In the genomic region with DNA sequence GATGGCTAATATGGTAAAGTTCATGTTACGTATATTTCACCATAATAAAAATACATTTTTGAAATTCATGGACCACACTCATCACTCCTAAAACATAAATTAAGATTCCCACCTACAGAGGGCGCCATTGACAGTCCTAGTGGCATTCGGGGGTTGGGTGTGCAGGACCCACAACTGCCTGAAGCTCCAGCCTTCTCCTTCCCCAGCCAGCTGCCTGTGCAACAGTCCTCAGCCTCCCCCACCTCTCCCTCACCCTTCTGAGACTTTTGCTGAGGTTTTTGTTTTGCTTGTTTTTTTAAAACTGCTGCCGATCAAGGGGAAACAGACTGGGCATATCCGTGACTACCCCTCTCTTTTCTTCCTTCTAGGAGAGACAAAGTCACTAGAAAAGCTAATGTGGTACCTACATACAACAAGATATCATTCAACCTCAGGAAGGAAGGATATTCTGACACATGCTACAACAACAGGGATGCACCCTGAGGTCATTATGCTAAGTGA, we compare ENCODE assay signal across 8 cellular contexts. TPM values are rescaled to one million over a fixed set of nuclear protein-coding genes. Genes with fewer than 3 reads are reported as not detected.
DNase-seq lines count a peak whose midpoint lies in the region; ATAC-seq and TF ChIP-seq lines count a peak whose summit lies in the region.

No MANE protein-coding gene starts in this region.

- in situ Hi-C loops in ACHN (cut with HindIII; ENCODE audit: low pct_ligation_motif_present, low pct_unique_long_range_greater_than_20kb, low sequenced_read_pairs) = no loop called here

- H3K27me3 Mint-ChIP-seq in mesothelial cell of epicardium (ENCODE audit: low read depth) = peaks cover 48% of the 10 kb centered on the region

- no peak overlapping the region for H3K27ac ChIP-seq in effector memory CD4-positive, alpha-beta T cell (ENCODE audit: insufficient read depth, low read length, poor library complexity, severe bottlenecking)

- H3K27ac Mint-ChIP-seq in mesothelial cell of epicardium = no peak overlapping the region

- H3K4me1 ChIP-seq in effector memory CD4-positive, alpha-beta T cell (ENCODE audit: control insufficient read depth, insufficient read depth, low read length, poor library complexity, severe bottlenecking) = no peaks in the 10 kb centered on the region

- H3K36me3 Mint-ChIP-seq in mesothelial cell of epicardium = no peaks in the 10 kb centered on the region

- no peaks in the 10 kb centered on the region for H3K36me3 ChIP-seq in effector memory CD4-positive, alpha-beta T cell (ENCODE audit: control insufficient read depth, insufficient read depth, low read length)

- H3K4me3 ChIP-seq in effector memory CD4-positive, alpha-beta T cell (ENCODE audit: insufficient read depth, low read depth, low read length, poor library complexity, severe bottlenecking) = no peak overlapping the region

- TF ChIP-seq CTCF in GM20000 (IDR thresholded peaks at IDR 0.05; ENCODE audit: extremely low read depth, missing control alignments) (peak; percentile 28), mesothelial cell of epicardium (IDR thresholded peaks at IDR 0.05; ENCODE audit: unreplicated experiment) (peak; percentile 59)

- H3K27me3 ChIP-seq in effector memory CD4-positive, alpha-beta T cell (replicated peaks; ENCODE audit: control insufficient read depth, insufficient read depth, low read length, poor library complexity, severe bottlenecking) = no peaks in the 10 kb centered on the region

- no peak overlapping the region for H3K4me3 Mint-ChIP-seq in mesothelial cell of epicardium

- no peaks in the 10 kb centered on the region for H3K9me3 ChIP-seq in effector memory CD4-positive, alpha-beta T cell (ENCODE audit: control insufficient read depth, low read length)

- DNase-seq in ACHN (peak; percentile 51), GM20000 (ENCODE audit: low spot score) (peak; percentile 63), NCI-H526 (lab: John Stamatoyannopoulos, UW) (peak; percentile 58 to 88), mesothelial cell of epicardium (ENCODE audit: low spot score in 2 of 2, unreplicated experiment in 2 of 2) (peak in 1 of 2 experiments; percentile 61), stromal cell of bone marrow (ENCODE audit: low read depth) (peak; percentile 57)
- DNase-seq in activated CD4-positive, alpha-beta T cell treated with anti-CD3 and anti-CD28 coated beads, Interleukin-2, amount 50 U/mL, for 48 hours = peak; percentile 47 to 66
- peak; percentile 8 to 39 (median 14) for DNase-seq in effector memory CD4-positive, alpha-beta T cell

- H3K9me3 Mint-ChIP-seq in mesothelial cell of epicardium = no peaks in the 10 kb centered on the region

- H3K4me1 Mint-ChIP-seq in mesothelial cell of epicardium = peaks cover 3% of the 10 kb centered on the region

- no peak for ATAC-seq in GM21737 (IDR thresholded peaks at IDR 0.05; ENCODE audit: unreplicated experiment)

RNA-seq across cellular contexts. Expression of a gene that starts 9.3 kb away (rescaled TPM):
- total RNA-seq in mesothelial cell of epicardium = 2.1 to 3.8 TPM (median 3.1 TPM) in 3 replicates

RNA-seq across cellular contexts. Expression of a gene that starts 10.4 kb away (rescaled TPM):
- 21.8 to 23.4 TPM (median 22.2 TPM) in 3 replicates for total RNA-seq in mesothelial cell of epicardium
